32 cellular contexts compared by ENCODE assay signal in genomic region chr10:61639952-61640351, GRCh38. TPM values are rescaled to one million over a fixed set of nuclear protein-coding genes. Genes with fewer than 3 reads are reported as not detected.
"Had no signal": no experiment of that assay in that cellular context is flagged by ENCODE, and none has a peak within 500 bp of the region (broad histone marks: within the 10 kb centered on the region; RNA-seq: fewer than 3 reads in every experiment).

No MANE protein-coding gene starts in this region.

- H3K4me3 Mint-ChIP-seq: activated CD4-positive, alpha-beta T cell treated with anti-CD3 and anti-CD28 coated beads for 36 hours; activated CD4-positive, alpha-beta T cell treated with anti-CD3 and anti-CD28 coated beads, Interleukin-2, amount 10 ng/mL, durations not matched to agents 7 days and 5 days; activated CD8-positive, alpha-beta T cell treated with anti-CD3 and anti-CD28 coated beads, Interleukin-2, amount 10 ng/mL, durations not matched to agents 7 days and 5 days; activated naive CD4-positive, alpha-beta T cell treated with anti-CD3 and anti-CD28 coated beads, Interleukin-2, amount 10 ng/mL, durations not matched to agents 7 days and 5 days; activated naive CD8-positive, alpha-beta T cell; activated naive CD8-positive, alpha-beta T cell treated with anti-CD3 and anti-CD28 coated beads, Interleukin-2, amount 50 U/mL, for 24 hours; brain had no signal

- ATAC-seq: activated CD4-positive, alpha-beta T cell treated with anti-CD3 and anti-CD28 coated beads for 36 hours; activated CD4-positive, CD25-positive, alpha-beta regulatory T cell treated with anti-CD3 and anti-CD28 coated beads, Interleukin-2, amount 50 U/mL, for 24 hours; activated CD8-positive, alpha-beta T cell treated with anti-CD3 and anti-CD28 coated beads, Interleukin-2, amount 10 ng/mL, durations not matched to agents 7 days and 5 days; activated naive CD8-positive, alpha-beta T cell treated with anti-CD3 and anti-CD28 coated beads, Interleukin-2, amount 50 U/mL, for 24 hours had no signal

- H3K27me3 Mint-ChIP-seq: activated naive CD4-positive, alpha-beta T cell treated with anti-CD3 and anti-CD28 coated beads, Interleukin-2, amount 10 ng/mL, durations not matched to agents 7 days and 5 days had no signal

- DNase-seq: activated CD4-positive, alpha-beta T cell treated with anti-CD3 and anti-CD28 coated beads for 36 hours; activated CD4-positive, alpha-beta T cell treated with anti-CD3 and anti-CD28 coated beads, Interleukin-2, amount 10 ng/mL, durations not matched to agents 7 days and 5 days; activated CD4-positive, alpha-beta T cell treated with anti-CD3 and anti-CD28 coated beads, Interleukin-2, amount 50 U/mL, for 48 hours; activated CD8-positive, alpha-beta memory T cell treated with anti-CD3 and anti-CD28 coated beads, Interleukin-2, amount 50 U/mL, for 4 hours; activated CD8-positive, alpha-beta T cell treated with anti-CD3 and anti-CD28 coated beads, Interleukin-2, amount 10 ng/mL, durations not matched to agents 7 days and 5 days; activated effector memory CD4-positive, alpha-beta T cell treated with Interleukin-2 at 50 U/mL for 16 hours; activated naive CD4-positive, alpha-beta T cell treated with anti-CD3 and anti-CD28 coated beads, Interleukin-2, amount 10 ng/mL, durations not matched to agents 7 days and 5 days; activated naive CD8-positive, alpha-beta T cell treated with anti-CD3 and anti-CD28 coated beads, Interleukin-2, amount 50 U/mL, for 24 hours; activated T-cell treated with anti-CD3 and anti-CD28 coated beads for 4 hours; activated T-cell treated with anti-CD3 and anti-CD28 coated beads, Interleukin-2, amount 50 U/mL, for 48 hours; anterior cingulate cortex; central memory CD4-positive, alpha-beta T cell; Karpas-422; NCI-H1105; NCI-H1436; NCI-H1694; NCI-H2029; NCI-H2171; NCI-H510A; NCI-H526; NCI-H748 treated with DMSO at 0.1 percent for 48 hours; NK-92 treated with Interleukin-12 subunit alpha and Interleukin-12 subunit beta, amount 100 ng/mL, for 24 hours; PC-9; Right ventricle myocardium superior; SW 1271; T-helper 1 cell; T-helper 2 cell; T-helper 9 cell had no signal

- H3K4me3 ChIP-seq: PC-9 had no signal

- H3K36me3 Mint-ChIP-seq: activated naive CD4-positive, alpha-beta T cell treated with anti-CD3 and anti-CD28 coated beads, Interleukin-2, amount 10 ng/mL, durations not matched to agents 7 days and 5 days; activated naive CD8-positive, alpha-beta T cell; brain had no signal

- H3K9me3 Mint-ChIP-seq: activated CD4-positive, alpha-beta T cell treated with anti-CD3 and anti-CD28 coated beads, Interleukin-2, amount 10 ng/mL, durations not matched to agents 7 days and 5 days; activated naive CD4-positive, alpha-beta T cell treated with anti-CD3 and anti-CD28 coated beads, Interleukin-2, amount 10 ng/mL, durations not matched to agents 7 days and 5 days; activated naive CD8-positive, alpha-beta T cell treated with anti-CD3 and anti-CD28 coated beads, Interleukin-2, amount 50 U/mL, for 24 hours; brain had no signal

- H3K4me2 ChIP-seq: PC-9 had no signal

- H3K4me1 Mint-ChIP-seq: activated CD4-positive, alpha-beta T cell treated with anti-CD3 and anti-CD28 coated beads for 36 hours; activated CD4-positive, alpha-beta T cell treated with anti-CD3 and anti-CD28 coated beads, Interleukin-2, amount 10 ng/mL, durations not matched to agents 7 days and 5 days; activated naive CD4-positive, alpha-beta T cell treated with anti-CD3 and anti-CD28 coated beads, Interleukin-2, amount 10 ng/mL, durations not matched to agents 7 days and 5 days; activated naive CD8-positive, alpha-beta T cell treated with anti-CD3 and anti-CD28 coated beads, Interleukin-2, amount 50 U/mL, for 24 hours had no signal

- H2AFZ ChIP-seq: PC-9 had no signal

- H3K27ac ChIP-seq: PC-9 had no signal

- H3K27ac Mint-ChIP-seq: activated CD4-positive, alpha-beta T cell treated with anti-CD3 and anti-CD28 coated beads for 36 hours; activated CD4-positive, alpha-beta T cell treated with anti-CD3 and anti-CD28 coated beads, Interleukin-2, amount 10 ng/mL, durations not matched to agents 7 days and 5 days; activated CD8-positive, alpha-beta T cell treated with anti-CD3 and anti-CD28 coated beads, Interleukin-2, amount 10 ng/mL, durations not matched to agents 7 days and 5 days; activated naive CD4-positive, alpha-beta T cell treated with anti-CD3 and anti-CD28 coated beads, Interleukin-2, amount 10 ng/mL, durations not matched to agents 7 days and 5 days; activated naive CD8-positive, alpha-beta T cell; activated naive CD8-positive, alpha-beta T cell treated with anti-CD3 and anti-CD28 coated beads, Interleukin-2, amount 50 U/mL, for 24 hours had no signal

RNA-seq across cellular contexts. Expression of gene CABCOCO1, which starts 22.8 kb away (rescaled TPM):
- total RNA-seq: activated CD4-positive, alpha-beta T cell treated with anti-CD3 and anti-CD28 coated beads for 36 hours; activated CD4-positive, alpha-beta T cell treated with anti-CD3 and anti-CD28 coated beads, Interleukin-2, amount 10 ng/mL, durations not matched to agents 7 days and 5 days; activated CD8-positive, alpha-beta T cell treated with anti-CD3 and anti-CD28 coated beads, Interleukin-2, amount 10 ng/mL, durations not matched to agents 7 days and 5 days; MCF 10A; PC-9; Right ventricle myocardium superior had no signal
